18 cellular contexts compared by ENCODE assay signal in the genomic region with DNA sequence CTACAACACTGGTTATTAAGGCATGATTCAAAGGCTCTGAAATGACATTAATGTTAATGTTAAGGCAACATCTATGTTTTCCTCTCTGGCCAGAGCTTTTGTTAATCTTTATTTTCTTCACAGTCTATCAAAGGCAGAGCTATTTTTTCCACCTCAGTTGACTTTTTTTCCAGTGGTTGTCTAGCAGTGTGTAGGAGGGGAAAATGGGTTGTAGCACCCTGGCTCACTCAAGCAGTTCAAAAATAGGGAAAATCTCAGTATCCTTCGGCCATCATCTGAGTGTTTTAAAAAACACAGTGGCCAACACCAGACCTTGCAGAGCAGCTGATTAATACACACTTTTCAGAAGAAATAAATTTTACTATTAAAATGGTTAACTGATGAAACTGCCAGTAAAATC. TPM values are rescaled to one million over a fixed set of nuclear protein-coding genes. Genes with fewer than 3 reads are reported as not detected.
DNase-seq lines count a peak whose midpoint lies in the region; ATAC-seq, FAIRE-seq and TF ChIP-seq lines count a peak whose summit lies in the region.
"Had no signal": no experiment of that assay in that cellular context is flagged by ENCODE, and none has a peak within 500 bp of the region (broad histone marks: within the 10 kb centered on the region; RNA-seq: fewer than 3 reads in every experiment).

No MANE protein-coding gene starts in this region.

- H3K4me3 Mint-ChIP-seq in activated T-cell treated with anti-CD3 and anti-CD28 coated beads, Interleukin-2, amount 50 U/mL, for 4 hours: peak overlapping the region; percentile 47
- H3K4me3 Mint-ChIP-seq in activated CD8-positive, alpha-beta T cell treated with anti-CD3 and anti-CD28 coated beads, Interleukin-2, amount 10 ng/mL, durations not matched to agents 7 days and 5 days: peak overlapping the region; percentile 4

- peaks cover 17% of the 10 kb centered on the region for H3K36me3 ChIP-seq in right atrium auricular region
- peaks cover 4% of the 10 kb centered on the region for H3K36me3 ChIP-seq in MG63
- H3K36me3 ChIP-seq: ovary had no signal

- no peaks in the 10 kb centered on the region for H3K9me3 ChIP-seq in right atrium auricular region
- no peaks in the 10 kb centered on the region for H3K9me3 ChIP-seq in MG63
- H3K9me3 ChIP-seq: esophagus muscularis mucosa, ovary had no signal

- peaks cover 63% of the 10 kb centered on the region for H3K4me1 Mint-ChIP-seq in activated T-cell treated with anti-CD3 and anti-CD28 coated beads, Interleukin-2, amount 50 U/mL, for 4 hours (ENCODE audit: low read depth)
- H3K4me1 Mint-ChIP-seq in activated CD8-positive, alpha-beta T cell treated with anti-CD3 and anti-CD28 coated beads, Interleukin-2, amount 10 ng/mL, durations not matched to agents 7 days and 5 days (ENCODE audit: low read depth): peaks cover 54% of the 10 kb centered on the region

- peak overlapping the region; percentile 14 to 29 for H3K27ac ChIP-seq in right atrium auricular region
- H3K27ac ChIP-seq: ovary had no signal

- TF ChIP-seq CTCF in right atrium auricular region (IDR thresholded peaks at IDR 0.05): no peak

- ATAC-seq in activated T-cell treated with anti-CD3 and anti-CD28 coated beads, Interleukin-2, amount 50 U/mL, for 4 hours: peak; percentile 24 to 37
- ATAC-seq in activated CD8-positive, alpha-beta T cell treated with anti-CD3 and anti-CD28 coated beads, Interleukin-2, amount 10 ng/mL, durations not matched to agents 7 days and 5 days: peak; percentile 34
- peak; percentile 83 for ATAC-seq in stimulated activated naive CD8-positive, alpha-beta T cell treated with anti-CD3 and anti-CD28 coated beads, Interleukin-15, Interleukin-2, amounts not matched to agents 100 U/mL and 50 U/mL, for 24 hours
- ATAC-seq: PC-3, SK-N-SH treated with all-trans-retinoic acid at 6 μM for 48 hours had no signal

- POLR2A ChIA-PET in activated CD8-positive, alpha-beta T cell treated with anti-CD3 and anti-CD28 coated beads, Interleukin-2, amount 10 ng/mL, durations not matched to agents 7 days and 5 days (lab: Charles Lee): interaction anchor here (0.7 kb wide), 2 partner anchors 38 to 48 kb away, joined by 3 to 4 read pairs; no protein-coding TSS in a partner anchor

- CTCF ChIA-PET in activated CD8-positive, alpha-beta T cell treated with anti-CD3 and anti-CD28 coated beads, Interleukin-2, amount 10 ng/mL, durations not matched to agents 7 days and 5 days (lab: Charles Lee): interaction anchor here (1.7 kb wide), 1 partner anchor 16 kb away, joined by 5 read pairs; no protein-coding TSS in a partner anchor

- no peaks in the 10 kb centered on the region for H3K27me3 Mint-ChIP-seq in activated T-cell treated with anti-CD3 and anti-CD28 coated beads, Interleukin-2, amount 50 U/mL, for 4 hours (ENCODE audit: low read depth)
- no peaks in the 10 kb centered on the region for H3K27me3 Mint-ChIP-seq in activated CD8-positive, alpha-beta T cell treated with anti-CD3 and anti-CD28 coated beads, Interleukin-2, amount 10 ng/mL, durations not matched to agents 7 days and 5 days (ENCODE audit: low read depth)

- no peak overlapping the region for H3K4me3 ChIP-seq in right atrium auricular region
- H3K4me3 ChIP-seq in MG63: no peak overlapping the region
- H3K4me3 ChIP-seq: esophagus muscularis mucosa, ovary had no signal

- H3K27me3 ChIP-seq in right atrium auricular region (no peaks in the 10 kb centered on the region), MG63 (no peaks in the 10 kb centered on the region)
- H3K27me3 ChIP-seq: esophagus muscularis mucosa, ovary had no signal

- peak overlapping the region; percentile 44 for H3K27ac Mint-ChIP-seq in activated CD8-positive, alpha-beta T cell treated with anti-CD3 and anti-CD28 coated beads, Interleukin-2, amount 10 ng/mL, durations not matched to agents 7 days and 5 days

- H3K4me1 ChIP-seq in right atrium auricular region: peaks cover 0 to 42% of the 10 kb centered on the region in 2 donors

- H3K36me3 Mint-ChIP-seq in activated T-cell treated with anti-CD3 and anti-CD28 coated beads, Interleukin-2, amount 50 U/mL, for 4 hours (ENCODE audit: insufficient read depth): peaks cover 33% of the 10 kb centered on the region
- peaks cover 64% of the 10 kb centered on the region for H3K36me3 Mint-ChIP-seq in activated CD8-positive, alpha-beta T cell treated with anti-CD3 and anti-CD28 coated beads, Interleukin-2, amount 10 ng/mL, durations not matched to agents 7 days and 5 days (ENCODE audit: low read depth)

- no peaks in the 10 kb centered on the region for H3K9me3 Mint-ChIP-seq in activated T-cell treated with anti-CD3 and anti-CD28 coated beads, Interleukin-2, amount 50 U/mL, for 4 hours
- H3K9me3 Mint-ChIP-seq in activated CD8-positive, alpha-beta T cell treated with anti-CD3 and anti-CD28 coated beads, Interleukin-2, amount 10 ng/mL, durations not matched to agents 7 days and 5 days (ENCODE audit: insufficient read depth): no peaks in the 10 kb centered on the region

- FAIRE-seq in HTR-8/SVneo (lab: Jason Lieb, UNC) (no peak), RCC 7860 (lab: Jason Lieb, UNC) (no peak)
- FAIRE-seq: H54, kidney had no signal

- DNase-seq in activated T-cell treated with anti-CD3 and anti-CD28 coated beads, Interleukin-2, amount 50 U/mL, for 4 hours: no peak
- no peak for DNase-seq in activated T-cell treated with anti-CD3 and anti-CD28 coated beads, Interleukin-2, amount 50 U/mL, for 1 hour
- DNase-seq in activated CD8-positive, alpha-beta T cell treated with anti-CD3 and anti-CD28 coated beads, Interleukin-2, amount 10 ng/mL, durations not matched to agents 7 days and 5 days: no peak
- no peak for DNase-seq in right atrium auricular region (ENCODE audit: low spot score)
- DNase-seq in stimulated activated naive CD8-positive, alpha-beta T cell treated with anti-CD3 and anti-CD28 coated beads, Interleukin-15, Interleukin-2, amounts not matched to agents 100 U/mL and 50 U/mL, for 24 hours: no peak
- no peak for DNase-seq in HTR-8/SVneo (ENCODE audit: insufficient read length, low spot score)
- DNase-seq in RCC 7860 (ENCODE audit: low spot score): no peak
- no peak for DNase-seq in MG63
- DNase-seq: ACHN; kidney; NCI-H187; NCI-H524 treated with DMSO at 0.1 percent for 48 hours; ovary; PC-3; stimulated activated CD4-positive, alpha-beta T cell treated with anti-CD3 and anti-CD28 coated beads, Interleukin-4, amount 100 ng/mL, for 24 hours had no signal

RNA-seq across cellular contexts. Expression of a gene that starts 21.4 kb away (rescaled TPM):
- total RNA-seq in activated T-cell treated with anti-CD3 and anti-CD28 coated beads, Interleukin-2, amount 50 U/mL, for 4 hours: 10 to 100 TPM; 61.0 to 78.6 (median 70.4) TPM
- 100 to 1,000 TPM; 117 to 122 TPM for total RNA-seq in activated CD8-positive, alpha-beta T cell treated with anti-CD3 and anti-CD28 coated beads, Interleukin-2, amount 10 ng/mL, durations not matched to agents 7 days and 5 days
- 10 to 100 TPM; 24.6 to 27.3 TPM for total RNA-seq in right atrium auricular region
- total RNA-seq in MG63 (2014; rRNA removed; shearing (Covaris generic); ENCODE audit: low replicate concordance): 2.9 and 14.5 TPM in 2 replicates

Comparison
In these comparisons a context has a peak if more than half of its experiments do, and no peak if none do; other contexts are left out.
1. ATAC-seq: peak in every context shown above with its lines; median percentile 83 in stimulated activated naive CD8-positive, alpha-beta T cell treated with anti-CD3 and anti-CD28 coated beads, Interleukin-15, Interleukin-2, amounts not matched to agents 100 U/mL and 50 U/mL, for 24 hours; 34 in activated CD8-positive, alpha-beta T cell treated with anti-CD3 and anti-CD28 coated beads, Interleukin-2, amount 10 ng/mL, durations not matched to agents 7 days and 5 days; 30 in activated T-cell treated with anti-CD3 and anti-CD28 coated beads, Interleukin-2, amount 50 U/mL, for 4 hours.